In the genomic region with DNA sequence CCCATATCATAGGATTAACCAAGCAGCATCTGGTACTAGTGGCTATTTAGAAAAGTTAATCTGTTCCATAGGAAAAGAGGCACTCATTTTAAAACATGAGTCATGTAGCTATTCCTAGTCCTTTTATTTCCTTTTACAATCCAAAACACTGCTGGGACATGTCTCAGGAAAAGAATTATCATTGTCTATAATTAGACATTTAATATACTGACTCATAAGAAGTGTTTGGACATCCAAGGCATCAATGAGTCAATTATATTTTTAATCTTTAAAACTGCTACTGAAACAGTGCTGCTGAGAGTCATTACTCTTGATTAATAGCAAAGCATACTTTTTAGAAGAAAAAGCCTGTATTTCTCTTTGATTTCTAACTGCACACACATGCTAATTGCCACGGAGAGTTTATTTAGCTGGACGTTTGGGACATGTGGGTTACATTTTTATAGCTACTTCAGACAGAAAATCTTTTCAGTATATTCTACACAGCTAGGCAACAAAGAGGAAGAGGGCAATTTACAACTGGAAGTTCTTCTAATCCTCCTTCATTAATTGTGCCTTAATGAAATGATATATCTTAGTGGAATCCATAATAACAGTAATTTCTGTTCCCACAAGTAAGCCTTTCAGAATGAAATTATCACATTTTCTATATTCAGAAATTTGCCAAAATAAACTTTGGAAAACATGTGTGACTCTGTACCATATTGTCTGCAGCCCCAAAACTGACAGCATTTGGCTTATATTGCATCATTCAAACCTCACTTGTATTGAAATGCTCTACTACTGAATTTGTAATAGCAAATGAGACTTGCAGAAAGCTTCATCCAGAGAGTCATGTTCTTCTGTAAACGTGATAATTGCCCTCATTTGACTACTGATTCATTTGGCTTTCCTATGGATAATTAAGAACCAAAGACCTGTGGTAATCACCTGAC, we compare ENCODE assay signal across 14 cellular contexts.
DNase-seq lines count a peak whose midpoint lies in the region; ATAC-seq, FAIRE-seq and TF ChIP-seq lines count a peak whose summit lies in the region.
"Had no signal": no experiment of that assay in that cellular context is flagged by ENCODE, and none has a peak within 500 bp of the region (broad histone marks: within the 10 kb centered on the region; RNA-seq: fewer than 3 reads in every experiment).

No MANE protein-coding gene starts in this region.

- no peaks in the 10 kb centered on the region for H3K27me3 Mint-ChIP-seq in astrocyte (ENCODE audit: low read depth, unreplicated experiment)
- H3K27me3 Mint-ChIP-seq: naive B cell; stimulated activated memory B cell treated with anti-CD40 and anti-IgM and Interleukin-4, amounts not matched to agents 10 μg/mL and 1 μg/mL and 100 μg/mL, for 72 hours had no signal

- H3K9me3 Mint-ChIP-seq in astrocyte (ENCODE audit: unreplicated experiment), result no peaks in the 10 kb centered on the region
- H3K9me3 Mint-ChIP-seq: stimulated activated memory B cell treated with anti-CD40 and anti-IgM and Interleukin-4, amounts not matched to agents 10 μg/mL and 1 μg/mL and 100 μg/mL, for 72 hours had no signal

- peaks cover 14% of the 10 kb centered on the region for H3K4me1 ChIP-seq in astrocyte (ENCODE audit: insufficient read depth, low read length)

- ATAC-seq in Right ventricle myocardium superior (ENCODE audit: poor library complexity) (peak; percentile 53), Right ventricle myocardium inferior (no peak), left ventricle myocardium superior (peak; percentile 90), HG02970 (IDR thresholded peaks at IDR 0.05; ENCODE audit: low FRiP score, unreplicated experiment) (no peak)
- ATAC-seq: stimulated activated memory B cell treated with anti-CD40 and anti-IgM and Interleukin-4, amounts not matched to agents 10 μg/mL and 1 μg/mL and 100 μg/mL, for 72 hours had no signal

- H3K27ac ChIP-seq in astrocyte (ENCODE audit: low read depth, low read length), result peak overlapping the region; percentile 25

- intact Hi-C loops in Right ventricle myocardium superior (cut with DNase I), result no loop called here
- intact Hi-C loops in Right ventricle myocardium inferior (cut with DNase I), result no loop called here
- intact Hi-C loops in left ventricle myocardium superior (cut with micrococcal nuclease), result no loop called here

- H3K4me3 ChIP-seq in astrocyte (ENCODE audit: insufficient read depth, low read depth, low read length), result no peak overlapping the region

- no peaks in the 10 kb centered on the region for H3K79me2 ChIP-seq in astrocyte (ENCODE audit: insufficient read depth, low read length)

- H3K4me3 Mint-ChIP-seq in astrocyte (ENCODE audit: unreplicated experiment), result no peak overlapping the region
- H3K4me3 Mint-ChIP-seq: naive B cell; stimulated activated memory B cell treated with anti-CD40 and anti-IgM and Interleukin-4, amounts not matched to agents 10 μg/mL and 1 μg/mL and 100 μg/mL, for 72 hours had no signal

- H3K4me2 ChIP-seq in astrocyte (ENCODE audit: low read length), result peak overlapping the region; percentile 45

- H3K9me3 ChIP-seq in astrocyte (ENCODE audit: insufficient read depth, low read depth, low read length), result no peaks in the 10 kb centered on the region

- H4K20me1 ChIP-seq in astrocyte (ENCODE audit: insufficient read depth, low read length), result no peaks in the 10 kb centered on the region

- no peak for DNase-seq in Right ventricle myocardium superior
- no peak for DNase-seq in Right ventricle myocardium inferior (ENCODE audit: missing footprints)
- DNase-seq in astrocyte (ENCODE audit: low read depth), result peak; percentile 70
- no peak for DNase-seq in left ventricle myocardium superior
- no peak for DNase-seq in activated T-cell treated with anti-CD3 and anti-CD28 coated beads, Interleukin-2, amount 50 U/mL, for 48 hours
- no peak for DNase-seq in GM12891 (ENCODE audit: insufficient read length, low spot score)
- no peak for DNase-seq in cerebellum (ENCODE audit: low spot score)
- DNase-seq: activated CD4-positive, alpha-beta T cell treated with anti-CD3 and anti-CD28 coated beads for 48 hours; activated gamma-delta T cell; cortex of kidney; naive B cell; NCI-H2171 had no signal

- H3K9ac ChIP-seq in astrocyte (ENCODE audit: low read length), result peak overlapping the region; percentile 17

- FAIRE-seq in astrocyte (lab: Jason Lieb, UNC), result no peak
- FAIRE-seq in GM12891 (lab: Jason Lieb, UNC), result no peak

- H2AFZ ChIP-seq in astrocyte (ENCODE audit: low read depth, low read length), result peak overlapping the region; percentile 9

- H3K27ac Mint-ChIP-seq in astrocyte (ENCODE audit: unreplicated experiment), result peak overlapping the region; percentile 35
- H3K27ac Mint-ChIP-seq: naive B cell; stimulated activated memory B cell treated with anti-CD40 and anti-IgM and Interleukin-4, amounts not matched to agents 10 μg/mL and 1 μg/mL and 100 μg/mL, for 72 hours had no signal

- H3K27me3 ChIP-seq in astrocyte (ENCODE audit: insufficient read depth, low read length), result no peaks in the 10 kb centered on the region

- no peaks in the 10 kb centered on the region for H3K36me3 ChIP-seq in astrocyte (ENCODE audit: insufficient read depth, low read length)

- TF ChIP-seq POLR2A in GM12891 (IDR thresholded peaks at IDR 0.05; ENCODE audit: low read depth, low read length), result no peak

- peaks cover 10% of the 10 kb centered on the region for H3K4me1 Mint-ChIP-seq in astrocyte (ENCODE audit: low read depth, unreplicated experiment)
- H3K4me1 Mint-ChIP-seq: naive B cell; stimulated activated memory B cell treated with anti-CD40 and anti-IgM and Interleukin-4, amounts not matched to agents 10 μg/mL and 1 μg/mL and 100 μg/mL, for 72 hours had no signal

- no peaks in the 10 kb centered on the region for H3K36me3 Mint-ChIP-seq in astrocyte (ENCODE audit: low read depth, unreplicated experiment)
- H3K36me3 Mint-ChIP-seq: naive B cell; stimulated activated memory B cell treated with anti-CD40 and anti-IgM and Interleukin-4, amounts not matched to agents 10 μg/mL and 1 μg/mL and 100 μg/mL, for 72 hours had no signal

- no peak for TF ChIP-seq CTCF in astrocyte (IDR thresholded peaks at IDR 0.05; ENCODE audit: insufficient read depth, low read depth, low read length)

TF ChIP-seq in GM12891, 5 proteins besides CTCF, POLR2A, EP300 and RAD21:
- TF ChIP-seq POU2F2 (IDR thresholded peaks at IDR 0.05; ENCODE audit: low read depth, low read length) (no peak), TAF1 (IDR thresholded peaks at IDR 0.05; ENCODE audit: low read depth, low read length) (no peak), SPI1 (IDR thresholded peaks at IDR 0.05; ENCODE audit: low read depth, low read length) (no peak), PAX5 (IDR thresholded peaks at IDR 0.05; ENCODE audit: insufficient read depth, low read length, severe bottlenecking) (no peak), POLR2AphosphoS5 (IDR thresholded peaks at IDR 0.05; ENCODE audit: low read depth, low read length) (no peak)

Comparison
In these comparisons a context has a peak if more than half of its experiments do, and no peak if none do; other contexts are left out.
1. ATAC-seq: peak in Right ventricle myocardium superior (single experiment) and left ventricle myocardium superior (single experiment); none in Right ventricle myocardium inferior (single experiment) and HG02970 (single experiment).